In genomic region chr3:70000028-70000410, GRCh38 we compare ENCODE assay signal across 17 cellular contexts. TPM values are rescaled to one million over a fixed set of nuclear protein-coding genes. Genes with fewer than 3 reads are reported as not detected.
DNase-seq lines count a peak whose midpoint lies in the region; ATAC-seq and TF ChIP-seq lines count a peak whose summit lies in the region.
"Had no signal": no experiment of that assay in that cellular context is flagged by ENCODE, and none has a peak within 500 bp of the region (broad histone marks: within the 10 kb centered on the region; RNA-seq: fewer than 3 reads in every experiment).

No MANE protein-coding gene starts in this region.

- ATAC-seq in HG02885 (IDR thresholded peaks at IDR 0.05; ENCODE audit: poor library complexity, unreplicated experiment) (no peak), GM18505 (IDR thresholded peaks at IDR 0.05; ENCODE audit: unreplicated experiment) (no peak)
- ATAC-seq: stimulated activated naive CD8-positive, alpha-beta T cell treated with anti-CD3 and anti-CD28 coated beads, Interleukin-15, amount 100 ng/mL, for 72 hours had no signal

- H3K4me1 ChIP-seq in tibial nerve: peaks cover 0 to 22% (median 14%) of the 10 kb centered on the region in 4 donors

- no peak for TF ChIP-seq CTCF in choroid plexus epithelial cell (conservative IDR thresholded peaks at IDR 0.05; ENCODE audit: low read depth, low read length)
- TF ChIP-seq CTCF in neural crest cell (conservative IDR thresholded peaks at IDR 0.05): no peak
- TF ChIP-seq CTCF in tibial nerve (IDR thresholded peaks at IDR 0.05): no peak

- peak overlapping the region; percentile 96 for H3K27ac Mint-ChIP-seq in neural crest cell (ENCODE audit: unreplicated experiment)
- H3K27ac Mint-ChIP-seq: activated naive CD4-positive, alpha-beta T cell treated with anti-CD3 and anti-CD28 coated beads for 36 hours; stimulated activated naive CD8-positive, alpha-beta T cell treated with anti-CD3 and anti-CD28 coated beads, Interleukin-15, amount 100 ng/mL, for 72 hours had no signal

- 58 to 68% methylated on average over 15 of the region's 15 CpGs for WGBS in tibial nerve, 2 donors

- H3K9me3 Mint-ChIP-seq in neural crest cell: peaks cover 6% of the 10 kb centered on the region
- H3K9me3 Mint-ChIP-seq: activated naive CD4-positive, alpha-beta T cell treated with anti-CD3 and anti-CD28 coated beads for 36 hours had no signal

- H3K36me3 ChIP-seq in tibial nerve: no peaks in the 10 kb centered on the region

- H3K9me3 ChIP-seq in tibial nerve: no peaks in the 10 kb centered on the region

- no peak overlapping the region for H3K4me3 Mint-ChIP-seq in neural crest cell
- H3K4me3 Mint-ChIP-seq: activated naive CD4-positive, alpha-beta T cell treated with anti-CD3 and anti-CD28 coated beads for 36 hours; stimulated activated naive CD8-positive, alpha-beta T cell treated with anti-CD3 and anti-CD28 coated beads, Interleukin-15, amount 100 ng/mL, for 72 hours had no signal

- H3K4me3 ChIP-seq in choroid plexus epithelial cell (ENCODE audit: low read depth, low read length): peak overlapping the region; percentile 32
- H3K4me3 ChIP-seq in tibial nerve: peak overlapping the region in 3 of 4 donors; percentile 3 to 16 (median 4)

- no peak for TF ChIP-seq POLR2A in tibial nerve (IDR thresholded peaks at IDR 0.05)
- TF ChIP-seq POLR2A in GM18505 (IDR thresholded peaks at IDR 0.05; ENCODE audit: borderline replicate concordance, extremely low read depth, insufficient read depth, insufficient read length): no peak

- DNase-seq in DMS53 (lab: John Stamatoyannopoulos, UW) (peak; percentile 63), DMS53 treated with DMSO at 0.1 percent for 48 hours (lab: John Stamatoyannopoulos, UW; ENCODE audit: unreplicated experiment) (no peak), choroid plexus epithelial cell (ENCODE audit: low read depth) (peak; percentile 33), neural crest cell (ENCODE audit: low read depth, low spot score) (peak; percentile 18), tibial nerve (ENCODE audit: low spot score in 2 of 2) (no peak), HK-2 (ENCODE audit: unreplicated experiment) (no peak)
- DNase-seq: activated CD4-positive, CD25-positive, alpha-beta regulatory T cell treated with anti-CD3 and anti-CD28 coated beads, Interleukin-2, amount 50 U/mL, for 72 hours; activated CD8-positive, alpha-beta memory T cell treated with anti-CD3 and anti-CD28 coated beads, Interleukin-2, amount 50 U/mL, for 4 hours; activated naive CD4-positive, alpha-beta T cell treated with anti-CD3 and anti-CD28 coated beads for 36 hours; NCI-H146; stimulated activated CD4-positive, alpha-beta T cell treated with anti-CD3 and anti-CD28 coated beads, Interleukin-12 subunit alpha, Interleukin-12 subunit beta, amount 100 ng/mL, for 4 hours; stimulated activated naive CD8-positive, alpha-beta T cell treated with anti-CD3 and anti-CD28 coated beads, Interleukin-15, amount 100 ng/mL, for 72 hours had no signal

- H3K27me3 Mint-ChIP-seq in neural crest cell (ENCODE audit: low read depth): no peaks in the 10 kb centered on the region

- H3K36me3 Mint-ChIP-seq in neural crest cell (ENCODE audit: low read depth): no peaks in the 10 kb centered on the region

- TF ChIP-seq EP300 in tibial nerve (IDR thresholded peaks at IDR 0.05): no peak

- no peaks in the 10 kb centered on the region for H3K27me3 ChIP-seq in tibial nerve

- peaks cover 50% of the 10 kb centered on the region for H3K4me1 Mint-ChIP-seq in neural crest cell
- H3K4me1 Mint-ChIP-seq: stimulated activated naive CD8-positive, alpha-beta T cell treated with anti-CD3 and anti-CD28 coated beads, Interleukin-15, amount 100 ng/mL, for 72 hours had no signal

- peak overlapping the region; percentile 73 to 92 (median 82) for H3K27ac ChIP-seq in tibial nerve
- H3K27ac ChIP-seq: 22Rv1 had no signal

RNA-seq across cellular contexts. Expression of gene SAMMSON, which starts 0.5 kb away (rescaled TPM):
- total RNA-seq in neural crest cell (not detected in 2 replicates), tibial nerve (1 to 10 TPM; 2.1 to 3.1 (median 2.3) TPM)
- total RNA-seq: activated naive CD4-positive, alpha-beta T cell treated with anti-CD3 and anti-CD28 coated beads for 36 hours; osteocyte; T-helper 2 cell treated with Interferon-gamma antibody and Interleukin-4, amounts not matched to agents 100 ng/mL and 5 ng/mL, for 36 hours had no signal

Comparison
In these comparisons a context has a peak if more than half of its experiments do, and no peak if none do; other contexts are left out.
1. DNase-seq: peak in DMS53 (single experiment), choroid plexus epithelial cell (single experiment) and neural crest cell (single experiment); none in DMS53 treated with DMSO at 0.1 percent for 48 hours (single experiment), tibial nerve (0 of 2) and HK-2 (single experiment).